Comparison of ENCODE assay signal across 16 cellular contexts in the genomic region with DNA sequence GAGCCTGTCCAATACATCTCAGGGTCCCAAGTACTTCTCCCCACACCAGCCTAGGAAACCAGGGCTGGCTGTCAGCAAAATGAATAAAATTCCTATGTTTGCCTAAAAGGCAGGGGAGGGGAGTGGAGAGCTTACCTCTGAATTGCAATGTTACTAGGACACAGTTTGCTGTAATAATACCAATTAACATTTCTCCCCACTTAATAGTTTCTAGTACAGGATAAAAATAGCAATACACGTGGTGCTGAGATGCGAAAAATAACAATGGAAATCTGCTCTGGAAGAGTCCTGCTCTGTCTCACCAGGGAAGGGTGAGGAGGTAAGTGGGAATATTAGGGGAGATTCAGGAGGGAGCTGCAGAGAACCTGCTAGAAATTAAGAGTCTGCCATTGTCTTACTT.
A peak's percentile ranks its signal among the peaks of the same experiment; 100 is the strongest.
DNase-seq lines count a peak whose midpoint lies in the region; ATAC-seq lines count a peak whose summit lies in the region.
"Had no signal": no experiment of that assay in that cellular context is flagged by ENCODE, and none has a peak within 500 bp of the region (broad histone marks: within the 10 kb centered on the region; RNA-seq: fewer than 3 reads in every experiment).

No MANE protein-coding gene starts in this region.

- H3K4me1 ChIP-seq in right cardiac atrium (ENCODE audit: control insufficient read depth, insufficient read depth, low read length) = peaks cover 10% of the 10 kb centered on the region

- intact Hi-C loops in Right ventricle myocardium inferior (cut with DNase I) = loop anchor here (2.0 kb wide), 1 partner anchor 23 kb away; no protein-coding TSS in a partner anchor
- intact Hi-C loops in cardiac septum (cut with DNase I) = no loop called here
- intact Hi-C loops in Right ventricle myocardium superior (cut with DNase I) = no loop called here
- intact Hi-C loops in right cardiac atrium (cut with DNase I) = loop anchor here in 1 of 4 donors (10.0 kb wide), 1 partner anchor 49 kb away; no protein-coding TSS in a partner anchor

- no peak overlapping the region for H3K4me3 ChIP-seq in right cardiac atrium (ENCODE audit: low read length)

- no peaks in the 10 kb centered on the region for H3K9me3 ChIP-seq in right cardiac atrium (ENCODE audit: control insufficient read depth, low read length)

- no peak for DNase-seq in Right ventricle myocardium inferior (ENCODE audit: missing footprints)
- no peak for DNase-seq in cardiac septum (ENCODE audit: low spot score)
- no peak for DNase-seq in Right ventricle myocardium superior
- DNase-seq in right cardiac atrium = no peak
- no peak for DNase-seq in CD1c-positive myeloid dendritic cell (ENCODE audit: extremely low spot score)
- no peak for DNase-seq in DMS114 treated with DMSO at 0.1 percent for 48 hours (lab: John Stamatoyannopoulos, UW; ENCODE audit: unreplicated experiment)
- no peak for DNase-seq in GOT3 (lab: John Stamatoyannopoulos, UW)
- DNase-seq: CD4-positive, alpha-beta T cell; DMS153; IMR-90; NCI-H1092 treated with DMSO at 0.1 percent for 48 hours; NCI-H2081; NCI-H2171; NCI-H526; OCI-M1 had no signal

- peak overlapping the region; percentile 44 for H3K27ac ChIP-seq in right cardiac atrium (ENCODE audit: low read length)
- H3K27ac ChIP-seq: KMS-11 had no signal

- H3K27me3 ChIP-seq in right cardiac atrium (ENCODE audit: control insufficient read depth, insufficient read depth) = no peaks in the 10 kb centered on the region

- peak; percentile 66 for ATAC-seq in Right ventricle myocardium inferior
- ATAC-seq in Right ventricle myocardium superior (ENCODE audit: poor library complexity) = peak; percentile 81
- peak; percentile 47 to 49 for ATAC-seq in right cardiac atrium

- WGBS in right cardiac atrium = 33% methylated on average over 2 of the region's 2 CpGs
